ENCODE assay signal across 7 cellular contexts in genomic region chr6:136547336-136547735, GRCh38. TPM values are rescaled to one million over a fixed set of nuclear protein-coding genes. Genes with fewer than 3 reads are reported as not detected.
A peak's percentile ranks its signal among the peaks of the same experiment; 100 is the strongest.
DNase-seq lines count a peak whose midpoint lies in the region; ATAC-seq, FAIRE-seq and TF ChIP-seq lines count a peak whose summit lies in the region.

No MANE protein-coding gene starts in this region.

- H3K9ac ChIP-seq in neural cell (ENCODE audit: low read length) = no peak overlapping the region

- no peaks in the 10 kb centered on the region for H3F3A ChIP-seq in neural cell (ENCODE audit: insufficient read depth, low read length, poor library complexity, severe bottlenecking)

- no peak overlapping the region for H3K4me2 ChIP-seq in neural cell (ENCODE audit: low read length)

- TF ChIP-seq CTCF in GM12873 (IDR thresholded peaks at IDR 0.05; ENCODE audit: insufficient read depth, low read depth, low read length, missing control alignments) (peak; percentile 65), neural cell (IDR thresholded peaks at IDR 0.05; ENCODE audit: poor library complexity, severe bottlenecking) (peak; percentile 74)

- peaks cover 6% of the 10 kb centered on the region for H3K4me1 Mint-ChIP-seq in activated T-cell treated with anti-CD3 and anti-CD28 coated beads, Interleukin-2, amount 50 U/mL, for 24 hours (ENCODE audit: low read depth)

- peaks cover 49% of the 10 kb centered on the region for H3K27me3 ChIP-seq in neural cell (ENCODE audit: insufficient read depth, low read depth, low read length)

- peak; percentile 75 for TF ChIP-seq RAD21 in neural cell (conservative IDR thresholded peaks at IDR 0.05)

- no peaks in the 10 kb centered on the region for H3K36me3 ChIP-seq in neural cell (ENCODE audit: insufficient read depth, low read length)

- no peak overlapping the region for H2AFZ ChIP-seq in neural cell (ENCODE audit: low read depth, low read length)

- no peak for TF ChIP-seq EP300 in neural cell (conservative IDR thresholded peaks at IDR 0.05; ENCODE audit: poor library complexity, severe bottlenecking)

- H3K9me2 ChIP-seq in neural cell (ENCODE audit: insufficient read depth, low read length) = no peaks in the 10 kb centered on the region

- H4K20me1 ChIP-seq in neural cell (ENCODE audit: insufficient read depth) = no peaks in the 10 kb centered on the region

- peaks cover 69% of the 10 kb centered on the region for H3K27me3 Mint-ChIP-seq in activated T-cell treated with anti-CD3 and anti-CD28 coated beads, Interleukin-2, amount 50 U/mL, for 24 hours

- no peak for FAIRE-seq in GM19239 (lab: Jason Lieb, UNC)

- H3K9me3 ChIP-seq in neural cell (ENCODE audit: low read length) = no peaks in the 10 kb centered on the region

- ATAC-seq in HG03469 (IDR thresholded peaks at IDR 0.05; ENCODE audit: unreplicated experiment) = no peak

- no peak overlapping the region for H3K4me3 ChIP-seq in neural cell (ENCODE audit: low read length)

- no peaks in the 10 kb centered on the region for H3K36me3 Mint-ChIP-seq in activated T-cell treated with anti-CD3 and anti-CD28 coated beads, Interleukin-2, amount 50 U/mL, for 24 hours (ENCODE audit: low read depth)

- H3K27ac Mint-ChIP-seq in activated T-cell treated with anti-CD3 and anti-CD28 coated beads, Interleukin-2, amount 50 U/mL, for 24 hours = no peak overlapping the region

- in situ Hi-C loops in T47D (cut with HindIII; ENCODE audit: low pct_unique_long_range_greater_than_20kb, low sequenced_read_pairs) = no loop called here

- H3K27ac ChIP-seq in neural cell (ENCODE audit: low read length) = no peak overlapping the region

- H3K79me2 ChIP-seq in neural cell (replicated peaks; ENCODE audit: insufficient read depth, low read length) = no peaks in the 10 kb centered on the region

- no peaks in the 10 kb centered on the region for H3K9me3 Mint-ChIP-seq in activated T-cell treated with anti-CD3 and anti-CD28 coated beads, Interleukin-2, amount 50 U/mL, for 24 hours

- H3K4me3 Mint-ChIP-seq in activated T-cell treated with anti-CD3 and anti-CD28 coated beads, Interleukin-2, amount 50 U/mL, for 24 hours = no peak overlapping the region

- peak; percentile 74 for DNase-seq in NCI-H2196 (lab: John Stamatoyannopoulos, UW; ENCODE audit: unreplicated experiment)
- peak; percentile 31 to 59 for DNase-seq in T47D (ENCODE audit: low read depth in 1 of 2, low spot score in 1 of 2)
- DNase-seq in GM19239 (ENCODE audit: insufficient read length, low spot score) = no peak
- DNase-seq in activated T-cell treated with anti-CD3 and anti-CD28 coated beads, Interleukin-2, amount 50 U/mL, for 24 hours = no peak

TF ChIP-seq in neural cell, 6 proteins besides CTCF, POLR2A, EP300 and RAD21:
- no peak for TF ChIP-seq EZH2 (IDR thresholded peaks at IDR 0.05; ENCODE audit: borderline replicate concordance, insufficient read depth, low read length, poor library complexity, severe bottlenecking)
- peak; percentile 72 for TF ChIP-seq SMC3 (conservative IDR thresholded peaks at IDR 0.05; ENCODE audit: poor library complexity)
- TF ChIP-seq REST (IDR thresholded peaks at IDR 0.05; ENCODE audit: borderline replicate concordance) = no peak
- TF ChIP-seq MXI1 (conservative IDR thresholded peaks at IDR 0.05; ENCODE audit: poor library complexity, severe bottlenecking) = no peak
- no peak for TF ChIP-seq POLR2AphosphoS5 (IDR thresholded peaks at IDR 0.05)
- TF ChIP-seq TAF1 (IDR thresholded peaks at IDR 0.05; ENCODE audit: low read depth) = no peak

RNA-seq across cellular contexts. Expression of gene MAP7, which starts 2.9 kb away (rescaled TPM):
- polyA plus RNA-seq in neural cell = 3.6 and 5.1 TPM in 2 replicates
- 6.3 and 7.3 TPM in 2 replicates for polyA minus RNA-seq in neural cell

Comparison
In these comparisons a context has a peak if more than half of its experiments do, and no peak if none do; other contexts are left out.
1. DNase-seq: peak in NCI-H2196 (single experiment) and T47D (2 of 2); none in GM19239 (single experiment) and activated T-cell treated with anti-CD3 and anti-CD28 coated beads, Interleukin-2, amount 50 U/mL, for 24 hours (single experiment).